Comparison of ENCODE assay signal across 28 cellular contexts in the genomic region with DNA sequence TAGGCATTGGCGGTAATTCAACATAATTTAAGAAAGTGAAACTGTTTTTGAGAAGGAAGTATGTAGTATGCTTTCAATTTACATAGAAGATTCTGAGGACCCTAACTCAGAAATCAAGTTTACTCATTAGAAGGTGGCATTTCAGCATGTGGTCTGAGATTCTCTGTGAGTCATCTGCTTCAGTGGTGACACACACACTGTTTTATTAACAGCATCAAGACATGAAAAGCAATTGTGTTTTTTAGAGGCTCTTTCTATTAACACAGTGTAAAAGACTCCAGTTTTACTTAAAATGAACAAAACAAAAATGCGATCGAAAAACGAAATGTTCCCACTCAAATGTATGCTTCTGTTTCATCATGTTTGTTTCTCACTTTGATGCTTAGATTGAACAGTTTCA.
DNase-seq lines count a peak whose midpoint lies in the region; TF ChIP-seq lines count a peak whose summit lies in the region.
"Had no signal": no experiment of that assay in that cellular context is flagged by ENCODE, and none has a peak within 500 bp of the region (broad histone marks: within the 10 kb centered on the region; RNA-seq: fewer than 3 reads in every experiment).

No MANE protein-coding gene starts in this region.

- no peak overlapping the region for H3K27ac ChIP-seq in endodermal cell (ENCODE audit: low read depth, low read length)
- H3K27ac ChIP-seq: BLaER1 treated with 17β-estradiol and CSF1 and Interleukin-3, amounts not matched to agents 10 nM and 100 nM; brain microvascular endothelial cell; colonic mucosa; heart left ventricle; HL-60; left lung; PC-9; SJSA1 had no signal

- H3K27ac Mint-ChIP-seq in endodermal cell = no peak overlapping the region
- H3K27ac Mint-ChIP-seq: activated naive CD8-positive, alpha-beta T cell treated with anti-CD3 and anti-CD28 coated beads, Interleukin-2, amount 10 ng/mL, durations not matched to agents 7 days and 5 days; activated T-helper 2 cell treated with anti-CD3 and anti-CD28 coated beads, Interferon-gamma antibody, Interleukin-2, Interleukin-4, amounts not matched to agents 10 μg/mL and 5 μg/mL and 100 μg/mL, durations not matched to agents 14 hours and 24 hours and 36 hours; natural killer cell; type B pancreatic cell had no signal

- no peak overlapping the region for H3K4me3 Mint-ChIP-seq in endodermal cell
- H3K4me3 Mint-ChIP-seq: activated naive CD8-positive, alpha-beta T cell treated with anti-CD3 and anti-CD28 coated beads, Interleukin-2, amount 10 ng/mL, durations not matched to agents 7 days and 5 days; natural killer cell; type B pancreatic cell had no signal

- no peaks in the 10 kb centered on the region for H3K27me3 Mint-ChIP-seq in endodermal cell (ENCODE audit: insufficient read depth)
- H3K27me3 Mint-ChIP-seq: activated naive CD8-positive, alpha-beta T cell treated with anti-CD3 and anti-CD28 coated beads, Interleukin-2, amount 10 ng/mL, durations not matched to agents 7 days and 5 days; type B pancreatic cell had no signal

- 94 to 100% methylated on average over 3 to 4 of the region's 4 CpGs for WGBS in endodermal cell (ENCODE audit: insufficient coverage in 1 of 2, insufficient read length in 1 of 2), 2 experiments

- H3K4me3 ChIP-seq in MG63 = peak overlapping the region; percentile 28
- no peak overlapping the region for H3K4me3 ChIP-seq in fibroblast of the aortic adventitia (ENCODE audit: low read depth, low read length)
- H3K4me3 ChIP-seq in endodermal cell (ENCODE audit: low read length) = no peak overlapping the region
- H3K4me3 ChIP-seq: BLaER1 treated with 17β-estradiol and CSF1 and Interleukin-3, amounts not matched to agents 10 nM and 100 nM; colonic mucosa; heart left ventricle; left lung; PC-9; SJSA1 had no signal

- no peaks in the 10 kb centered on the region for H3K4me1 ChIP-seq in endodermal cell (ENCODE audit: control insufficient read depth, insufficient read depth, low read length)
- H3K4me1 ChIP-seq: BLaER1 treated with 17β-estradiol and CSF1 and Interleukin-3, amounts not matched to agents 10 nM and 100 nM; colonic mucosa; heart left ventricle; left lung; SJSA1 had no signal

- no peaks in the 10 kb centered on the region for H3K36me3 Mint-ChIP-seq in endodermal cell (ENCODE audit: low read depth)
- H3K36me3 Mint-ChIP-seq: activated naive CD8-positive, alpha-beta T cell treated with anti-CD3 and anti-CD28 coated beads, Interleukin-2, amount 10 ng/mL, durations not matched to agents 7 days and 5 days; type B pancreatic cell had no signal

- H3K36me3 ChIP-seq in MG63 (no peaks in the 10 kb centered on the region), endodermal cell (ENCODE audit: control insufficient read depth, insufficient read depth, low read length) (no peaks in the 10 kb centered on the region)
- H3K36me3 ChIP-seq: BLaER1 treated with 17β-estradiol and CSF1 and Interleukin-3, amounts not matched to agents 10 nM and 100 nM; brain microvascular endothelial cell; colonic mucosa; heart left ventricle; left lung; SJSA1 had no signal

- in situ Hi-C loops in SK-MEL-5 (cut with HindIII; ENCODE audit: low pct_unique_long_range_greater_than_20kb, low sequenced_read_pairs) = no loop called here

- no peak for TF ChIP-seq CTCF in fibroblast of the aortic adventitia (IDR thresholded peaks at IDR 0.05; ENCODE audit: insufficient read depth, low read length)
- no peak for TF ChIP-seq CTCF in endodermal cell (conservative IDR thresholded peaks at IDR 0.05)

- H3K9me3 ChIP-seq in MG63 (no peaks in the 10 kb centered on the region), endodermal cell (ENCODE audit: control insufficient read depth, low read length) (no peaks in the 10 kb centered on the region)
- H3K9me3 ChIP-seq: BLaER1 treated with 17β-estradiol and CSF1 and Interleukin-3, amounts not matched to agents 10 nM and 100 nM; colonic mucosa; left lung; SJSA1 had no signal

- no peaks in the 10 kb centered on the region for H3K4me1 Mint-ChIP-seq in endodermal cell
- H3K4me1 Mint-ChIP-seq: activated naive CD8-positive, alpha-beta T cell treated with anti-CD3 and anti-CD28 coated beads, Interleukin-2, amount 10 ng/mL, durations not matched to agents 7 days and 5 days; natural killer cell had no signal

- H3K9me3 Mint-ChIP-seq in endodermal cell = no peaks in the 10 kb centered on the region
- H3K9me3 Mint-ChIP-seq: type B pancreatic cell had no signal

- DNase-seq in Daoy (ENCODE audit: low read depth) (peak; percentile 46), MG63 (no peak), SK-MEL-5 (ENCODE audit: low read depth, low spot score) (peak; percentile 25), fibroblast of the aortic adventitia (ENCODE audit: low read depth) (peak; percentile 1), iPS-NIHi11 (ENCODE audit: low spot score) (no peak), NCI-H2227 (lab: John Stamatoyannopoulos, UW; ENCODE audit: unreplicated experiment) (no peak), cortex of kidney (lab: John Stamatoyannopoulos, UW) (no peak), endodermal cell (no peak)
- DNase-seq: activated CD4-positive, alpha-beta T cell treated with anti-CD3 and anti-CD28 coated beads, Interleukin-2, amount 50 U/mL, for 4 hours; activated CD8-positive, alpha-beta memory T cell treated with anti-CD3 and anti-CD28 coated beads, Interleukin-2, amount 50 U/mL, for 48 hours; activated naive CD8-positive, alpha-beta T cell treated with anti-CD3 and anti-CD28 coated beads, Interleukin-2, amount 10 ng/mL, durations not matched to agents 7 days and 5 days; brain microvascular endothelial cell; Calu3; colonic mucosa; heart left ventricle; left lung; MM.1S; natural killer cell; NCI-H187; NCI-H226; NCI-H748 treated with DMSO at 0.1 percent for 48 hours; PC-9; T-helper 2 cell had no signal

- H3K9ac ChIP-seq in endodermal cell (ENCODE audit: extremely low read depth, low read length, poor library complexity, severe bottlenecking) = no peak overlapping the region
- H3K9ac ChIP-seq: BLaER1 treated with 17β-estradiol and CSF1 and Interleukin-3, amounts not matched to agents 10 nM and 100 nM had no signal

- H3K27me3 ChIP-seq in MG63 (no peaks in the 10 kb centered on the region), endodermal cell (ENCODE audit: control insufficient read depth, insufficient read depth, low read length, poor library complexity, severe bottlenecking) (no peaks in the 10 kb centered on the region)
- H3K27me3 ChIP-seq: BLaER1 treated with 17β-estradiol and CSF1 and Interleukin-3, amounts not matched to agents 10 nM and 100 nM; brain microvascular endothelial cell; colonic mucosa; heart left ventricle; left lung; SJSA1 had no signal

Comparison
In these comparisons a context has a peak if more than half of its experiments do, and no peak if none do; other contexts are left out.
1. DNase-seq: peak in Daoy (single experiment), SK-MEL-5 (single experiment) and fibroblast of the aortic adventitia (single experiment); none in MG63 (single experiment), iPS-NIHi11 (single experiment), NCI-H2227 (single experiment), cortex of kidney (single experiment) and endodermal cell (single experiment).